Comparison of ENCODE assay signal across 8 cellular contexts in genomic region chr2:70993689-70993986, GRCh38. TPM values are rescaled to one million over a fixed set of nuclear protein-coding genes. Genes with fewer than 3 reads are reported as not detected.
DNase-seq lines count a peak whose midpoint lies in the region; ATAC-seq and TF ChIP-seq lines count a peak whose summit lies in the region.

No MANE protein-coding gene starts in this region.

- no peaks in the 10 kb centered on the region for H3F3A ChIP-seq in GM23248 (ENCODE audit: insufficient read depth)

- no peak for ATAC-seq in right cardiac atrium
- ATAC-seq in HG02571 (IDR thresholded peaks at IDR 0.05; ENCODE audit: unreplicated experiment): no peak

- H3K27ac ChIP-seq in GM23248 (no peak overlapping the region), right cardiac atrium (ENCODE audit: low read length) (no peak overlapping the region), skin epidermis (peak overlapping the region in 13 of 21 experiments; percentile 84 to 96 (median 93))

- H3K9me2 ChIP-seq in GM23248 (ENCODE audit: insufficient read depth): no peaks in the 10 kb centered on the region

- H4K20me1 ChIP-seq in GM23248 (ENCODE audit: insufficient read depth): no peaks in the 10 kb centered on the region

- no peaks in the 10 kb centered on the region for H3K9me3 ChIP-seq in GM23248 (ENCODE audit: low read depth)
- H3K9me3 ChIP-seq in right cardiac atrium (ENCODE audit: control insufficient read depth, low read length): no peaks in the 10 kb centered on the region

- H3K4me1 ChIP-seq in GM23248 (ENCODE audit: insufficient read depth) (peaks cover 10% of the 10 kb centered on the region; the same call in 1 of the 2 replicates), right cardiac atrium (ENCODE audit: control insufficient read depth, insufficient read depth, low read length) (peaks cover 9% of the 10 kb centered on the region)

- H2AFZ ChIP-seq in GM23248: no peak overlapping the region; the same call in 1 of the 2 replicates

- peaks cover 49% of the 10 kb centered on the region for H3K79me2 ChIP-seq in GM23248 (ENCODE audit: insufficient read depth)

- H3K4me3 ChIP-seq in GM23248 (peak overlapping the region; percentile 78), WI38 (ENCODE audit: low read depth, low read length) (peak overlapping the region; percentile 73), right cardiac atrium (ENCODE audit: low read length) (peak overlapping the region; percentile 86), skin epidermis (peak overlapping the region; percentile 66 to 99 (median 95))

- in situ Hi-C loops in GM23248 (cut with MboI): no loop called here

- H3K27me3 ChIP-seq in GM23248 (replicated peaks; ENCODE audit: insufficient read depth) (no peaks in the 10 kb centered on the region), right cardiac atrium (ENCODE audit: control insufficient read depth, insufficient read depth) (no peaks in the 10 kb centered on the region)

- DNase-seq in GM23248: no peak
- no peak for DNase-seq in right cardiac atrium
- no peak for DNase-seq in SW480 (ENCODE audit: low spot score)
- DNase-seq in SW 1271 (lab: John Stamatoyannopoulos, UW): no peak
- DNase-seq in NCI-H2081 treated with DMSO at 0.1 percent for 48 hours (lab: John Stamatoyannopoulos, UW): no peak

- intact Hi-C loops in right cardiac atrium (cut with DNase I): no loop called here

- TF ChIP-seq CTCF in WI38 (IDR thresholded peaks at IDR 0.05; ENCODE audit: low read depth, low read length): no peak

- no peaks in the 10 kb centered on the region; the same call in 1 of the 2 replicates for H3K36me3 ChIP-seq in GM23248 (ENCODE audit: low read depth)

- H3K9ac ChIP-seq in GM23248: peak overlapping the region; percentile 90

- peak overlapping the region; percentile 87 for H3K4me2 ChIP-seq in GM23248 (ENCODE audit: unreplicated experiment)

- 0 to 4% methylated on average over 2 of the region's 2 CpGs for WGBS in GM23248 (ENCODE audit: low coverage in 1 of 2, low lambda C conversion rate in 2 of 2, missing lambda C conversion rate in 2 of 2), 2 experiments
- 53% methylated on average over 2 of the region's 2 CpGs for WGBS in right cardiac atrium

RNA-seq across cellular contexts. Expression of gene TEX261, which starts 1.0 kb away (rescaled TPM):
- 46.9 and 64.1 TPM in 2 replicates for total RNA-seq in GM23248 (2014; rRNA removed; shearing (Covaris generic))
- 54.1 and 55.7 TPM in 2 replicates for polyA plus RNA-seq in GM23248 (2016; fragmentation: Nextera tagmentation; extraction: Ambion mirVana)
- 10 to 100 TPM; 43.4 to 59.4 (median 51.0) TPM for total RNA-seq in right cardiac atrium
- polyA plus RNA-seq in right cardiac atrium: 37.7 TPM

RNA-seq across cellular contexts. Expression of gene ANKRD53, which starts 15.2 kb away (rescaled TPM):
- total RNA-seq in GM23248 (2014; rRNA removed; shearing (Covaris generic)): not detected in 2 replicates
- polyA plus RNA-seq in GM23248 (2016; fragmentation: Nextera tagmentation; extraction: Ambion mirVana): 0.65 and 1.2 TPM in 2 replicates
- 1 to 10 TPM in 3 of 4 donors, under 1 TPM in 1; 0.71 to 3.1 (median 1.1) TPM for total RNA-seq in right cardiac atrium
- 1.3 TPM for polyA plus RNA-seq in right cardiac atrium

RNA-seq across cellular contexts. Expression of gene ATP6V1B1, which starts 57.9 kb away (rescaled TPM):
- total RNA-seq in GM23248 (2014; rRNA removed; shearing (Covaris generic)): not detected in 2 replicates
- polyA plus RNA-seq in GM23248 (2016; fragmentation: Nextera tagmentation; extraction: Ambion mirVana) (0.60 TPM in 1 of 2 replicates, not detected in the other), right cardiac atrium (0.93 TPM)
- total RNA-seq in right cardiac atrium: under 1 TPM in 2 of 4 donors, not detected in 2; 0.26 to 0.84 TPM

Comparison
In these comparisons a context has a peak if more than half of its experiments do, and no peak if none do; other contexts are left out.
1. H3K27ac ChIP-seq: peak in skin epidermis (13 of 21); none in GM23248 (single experiment) and right cardiac atrium (single experiment).
2. Peak in every context shown above with its lines, with median percentiles within 50 percentile points of each other: H3K4me3 ChIP-seq.